Comparison of ENCODE assay signal across 1 cellular context in genomic region chr3:38153221-38153620, GRCh38.
TF ChIP-seq lines count a peak whose summit lies in the region.

No MANE protein-coding gene starts in this region.

TF ChIP-seq in H1, 55 proteins besides CTCF, POLR2A, EP300 and RAD21:
- TF ChIP-seq TAF7 (optimal IDR thresholded peaks at IDR 0.05; ENCODE audit: borderline replicate concordance, low read depth, low read length) (no peak), TBP (IDR thresholded peaks at IDR 0.05; ENCODE audit: low read depth, low read length) (no peak), CREB1 (IDR thresholded peaks at IDR 0.05) (no peak), KDM5A (IDR thresholded peaks at IDR 0.05; ENCODE audit: low read length) (no peak), SAP30 (IDR thresholded peaks at IDR 0.05; ENCODE audit: insufficient read depth, insufficient replicate concordance, low read length) (no peak), BCL11A (IDR thresholded peaks at IDR 0.05; ENCODE audit: low read depth in 2 of 2, low read length in 2 of 2) (no peak), FOSL1 (IDR thresholded peaks at IDR 0.05; ENCODE audit: insufficient read depth, low read depth, low read length) (no peak), KDM4A (IDR thresholded peaks at IDR 0.05; ENCODE audit: low read depth, low read length, severe bottlenecking) (no peak), SP4 (IDR thresholded peaks at IDR 0.05; ENCODE audit: low read length) (no peak), GABPA (IDR thresholded peaks at IDR 0.05; ENCODE audit: borderline replicate concordance, insufficient read depth, low read length) (no peak), ASH2L (IDR thresholded peaks at IDR 0.05; ENCODE audit: low read length) (no peak), SRF (IDR thresholded peaks at IDR 0.05; ENCODE audit: low read depth, low read length) (no peak), JUN (IDR thresholded peaks at IDR 0.05; ENCODE audit: low read depth, low read length) (no peak), HDAC2 (IDR thresholded peaks at IDR 0.05; ENCODE audit: borderline replicate concordance in 1 of 2, low read depth in 2 of 2, low read length in 2 of 2) (no peak)
